In genomic region chr10:60950312-60950711, GRCh38 we compare ENCODE assay signal across 28 cellular contexts.
DNase-seq lines count a peak whose midpoint lies in the region; ATAC-seq lines count a peak whose summit lies in the region.
"Had no signal": no experiment of that assay in that cellular context is flagged by ENCODE, and none has a peak within 500 bp of the region (broad histone marks: within the 10 kb centered on the region; RNA-seq: fewer than 3 reads in every experiment).

No MANE protein-coding gene starts in this region.

- no peak for DNase-seq in activated CD4-positive, alpha-beta T cell treated with anti-CD3 and anti-CD28 coated beads, Interleukin-2, amount 50 U/mL, for 4 hours
- DNase-seq in pons (ENCODE audit: low spot score) (no peak), HAP-1 (ENCODE audit: low spot score in 2 of 2) (no peak)
- DNase-seq in activated CD4-positive, alpha-beta T cell treated with anti-CD3 and anti-CD28 coated beads, Interleukin-2, amount 50 U/mL, for 1 hour = no peak
- DNase-seq: activated B cell treated with CpG ODN at 0.5 μM for 24 hours; activated CD8-positive, alpha-beta T cell treated with anti-CD3 and anti-CD28 coated beads for 36 hours; activated naive CD4-positive, alpha-beta T cell; activated T-cell treated with anti-CD3 and anti-CD28 coated beads, Interleukin-2, amount 50 U/mL, for 1 hour; Calu3; dermis blood vessel endothelial cell; head of caudate nucleus; Karpas-422; left ventricle myocardium inferior; midbrain; NCI-H1048; NCI-H2081 treated with DMSO at 0.1 percent for 48 hours; RPMI8226; stimulated activated CD4-positive, alpha-beta T cell treated with anti-CD3 and anti-CD28 coated beads, Interleukin-15, amount 100 ng/mL, for 24 hours; T1000 had no signal

- no peaks in the 10 kb centered on the region for H3K9me3 ChIP-seq in HAP-1
- H3K9me3 ChIP-seq: A549, left ventricle myocardium inferior had no signal

- no peaks in the 10 kb centered on the region for H3K4me1 ChIP-seq in HAP-1
- H3K4me1 ChIP-seq: parathyroid adenoma had no signal

- no peaks in the 10 kb centered on the region for H3K27me3 ChIP-seq in HAP-1 (ENCODE audit: low read depth)

- H3K4me3 ChIP-seq in HAP-1 = no peak overlapping the region
- H3K4me3 ChIP-seq: A549, left ventricle myocardium inferior had no signal

- in situ Hi-C loops in HAP-1 (cut with MboI; ENCODE audit: low sequenced_read_pairs) = no loop called here

- H3K36me3 ChIP-seq in HAP-1 (replicated peaks) = no peaks in the 10 kb centered on the region
- H3K36me3 ChIP-seq: left ventricle myocardium inferior had no signal

- ATAC-seq in GM18867 (IDR thresholded peaks at IDR 0.05; ENCODE audit: unreplicated experiment) (peak; percentile 90), GM21423 (IDR thresholded peaks at IDR 0.05; ENCODE audit: unreplicated experiment) (peak; percentile 71), HG02981 (IDR thresholded peaks at IDR 0.05; ENCODE audit: unreplicated experiment) (peak; percentile 73), HG03575 (IDR thresholded peaks at IDR 0.05; ENCODE audit: extremely low read depth, insufficient number of reproducible peaks, low FRiP score, unreplicated experiment) (peak; percentile 82)
- ATAC-seq: A549; activated CD8-positive, alpha-beta T cell treated with anti-CD3 and anti-CD28 coated beads for 36 hours; natural killer cell treated with Interleukin-12 subunit alpha and Interleukin-12 subunit beta and Interleukin-15 and Interleukin-18, amount 100 ng/mL, for 72 hours; sciatic nerve; SK-N-SH treated with all-trans-retinoic acid at 6 μM for 48 hours had no signal
